ENCODE assay signal across 17 cellular contexts in the genomic region with DNA sequence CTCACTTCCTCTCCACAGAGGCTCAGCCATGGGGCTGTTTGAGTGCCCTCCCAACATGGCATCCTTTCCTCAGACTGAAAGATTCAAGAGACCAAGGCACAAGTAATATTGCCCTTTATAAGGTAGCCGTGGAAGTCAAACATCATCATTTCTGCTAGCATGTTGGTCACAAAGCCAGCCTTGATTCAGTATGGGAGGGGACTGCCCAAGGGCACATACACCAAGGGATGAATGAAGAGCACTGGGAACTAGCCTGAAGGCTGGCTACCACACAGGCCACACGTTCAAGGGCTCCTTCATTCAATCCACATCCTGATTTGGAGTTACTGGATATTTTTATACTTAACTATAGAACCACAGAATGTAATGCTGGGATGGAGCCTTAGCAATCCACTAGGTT. TPM values are rescaled to one million over a fixed set of nuclear protein-coding genes. Genes with fewer than 3 reads are reported as not detected.
A peak's percentile ranks its signal among the peaks of the same experiment; 100 is the strongest.
DNase-seq lines count a peak whose midpoint lies in the region; ATAC-seq and TF ChIP-seq lines count a peak whose summit lies in the region.
"Had no signal": no experiment of that assay in that cellular context is flagged by ENCODE, and none has a peak within 500 bp of the region (broad histone marks: within the 10 kb centered on the region; RNA-seq: fewer than 3 reads in every experiment).

No MANE protein-coding gene starts in this region.

- H3K4me3 ChIP-seq in right atrium auricular region (no peak overlapping the region), trophoblast cell (ENCODE audit: low read depth, low read length) (no peak overlapping the region), uterus (no peak overlapping the region)
- H3K4me3 ChIP-seq: BLaER1, GM12878, GM23338, HAP-1 had no signal

- no peak overlapping the region for H4K12ac ChIP-seq in trophoblast cell (ENCODE audit: low read depth, low read length)

- no peak overlapping the region for H2BK5ac ChIP-seq in trophoblast cell (ENCODE audit: low read depth, low read length, poor library complexity)

- H3K27me3 ChIP-seq in right atrium auricular region (no peaks in the 10 kb centered on the region), trophoblast cell (ENCODE audit: insufficient read depth, low read length) (no peaks in the 10 kb centered on the region), uterus (no peaks in the 10 kb centered on the region)
- H3K27me3 ChIP-seq: BLaER1 had no signal

- no peak overlapping the region for H4K8ac ChIP-seq in trophoblast cell (ENCODE audit: low read depth, low read length)

- H3K18ac ChIP-seq in trophoblast cell (ENCODE audit: low read length): no peak overlapping the region

- no peaks in the 10 kb centered on the region for H3K36me3 ChIP-seq in right atrium auricular region
- peaks cover 3 to 6% of the 10 kb centered on the region in 2 experiments for H3K36me3 ChIP-seq in trophoblast cell (ENCODE audit: control insufficient read depth in 1 of 2, insufficient read depth in 2 of 2, low read length in 2 of 2)
- no peaks in the 10 kb centered on the region for H3K36me3 ChIP-seq in uterus
- H3K36me3 ChIP-seq: BLaER1, HAP-1 had no signal

- DNase-seq in right atrium auricular region (ENCODE audit: low spot score) (peak; percentile 50), cardiac septum (ENCODE audit: low spot score) (no peak), foreskin melanocyte (peak; percentile 76), trophoblast cell (no peak), uterus (no peak)
- DNase-seq: CD8-positive, alpha-beta T cell had no signal

- H3K9me3 ChIP-seq in right atrium auricular region: no peaks in the 10 kb centered on the region
- no peaks in the 10 kb centered on the region for H3K9me3 ChIP-seq in trophoblast cell (ENCODE audit: insufficient read depth, low read depth, low read length)
- no peaks in the 10 kb centered on the region for H3K9me3 ChIP-seq in uterus
- H3K9me3 ChIP-seq: BLaER1, Caco-2, HAP-1 had no signal

- no peak overlapping the region for H3K9ac ChIP-seq in trophoblast cell (ENCODE audit: low read length)
- H3K9ac ChIP-seq: BLaER1 had no signal

- peak overlapping the region; percentile 65 for H2AK5ac ChIP-seq in trophoblast cell (ENCODE audit: low read length)

- intact Hi-C loops in cardiac septum (cut with DNase I): loop anchor here (2.0 kb wide), 1 partner anchor 184 kb away; no protein-coding TSS in a partner anchor
- intact Hi-C loops in uterus (cut with DNase I; ENCODE audit: low total_unique reads): no loop called here

- TF ChIP-seq CTCF in right atrium auricular region (IDR thresholded peaks at IDR 0.05) (no peak), uterus (IDR thresholded peaks at IDR 0.05) (no peak)

- no CpG with 5 or more reads among the region's 2 CpGs for WGBS in trophoblast cell (ENCODE audit: extremely low coverage, insufficient coverage, insufficient read length)

- no peak overlapping the region for H3K23ac ChIP-seq in trophoblast cell (ENCODE audit: low read length)

- peaks cover 4% of the 10 kb centered on the region for H3K79me2 ChIP-seq in trophoblast cell (ENCODE audit: control insufficient read depth, insufficient read depth, low read length, poor library complexity)

- no peak overlapping the region for H2AFZ ChIP-seq in trophoblast cell (ENCODE audit: insufficient read depth, low read length, poor library complexity)
- H2AFZ ChIP-seq: GM23338 had no signal

- no peak overlapping the region for H3K4me2 ChIP-seq in trophoblast cell (ENCODE audit: low read length)
- H3K4me2 ChIP-seq: BLaER1, GM23338 had no signal

- H3K27ac ChIP-seq in right atrium auricular region (no peak overlapping the region), trophoblast cell (ENCODE audit: low read depth, low read length) (no peak overlapping the region), uterus (no peak overlapping the region)
- H3K27ac ChIP-seq: 22Rv1, BLaER1, C4-2B had no signal

- TF ChIP-seq POLR2A in uterus (IDR thresholded peaks at IDR 0.05): no peak

- H3K4me1 ChIP-seq in right atrium auricular region (peaks cover 0 to 7% of the 10 kb centered on the region in 2 donors), trophoblast cell (ENCODE audit: control insufficient read depth in 1 of 2, insufficient read depth in 2 of 2, low read length in 2 of 2) (peaks cover 19 to 22% of the 10 kb centered on the region in 2 experiments), uterus (no peaks in the 10 kb centered on the region)
- H3K4me1 ChIP-seq: HAP-1 had no signal

- no peak overlapping the region for H3K4ac ChIP-seq in trophoblast cell (ENCODE audit: low read depth, low read length)

- no peak overlapping the region for H2BK120ac ChIP-seq in trophoblast cell (ENCODE audit: insufficient read depth, low read length, poor library complexity)

- ATAC-seq in HG03045 (IDR thresholded peaks at IDR 0.05; ENCODE audit: unreplicated experiment): no peak
- ATAC-seq: CD8-positive, alpha-beta T cell had no signal

- H3K14ac ChIP-seq in trophoblast cell (ENCODE audit: low read length): no peak overlapping the region

- peak overlapping the region; percentile 1 for H4K91ac ChIP-seq in trophoblast cell (ENCODE audit: low read depth, low read length)

- peaks cover 19% of the 10 kb centered on the region for H3K79me1 ChIP-seq in trophoblast cell (ENCODE audit: low read length)

- H2BK12ac ChIP-seq in trophoblast cell (ENCODE audit: low read length): no peak overlapping the region

RNA-seq across cellular contexts. Expression of a gene that starts 39.3 kb away (rescaled TPM):
- total RNA-seq in right atrium auricular region (10 to 100 TPM in 1 of 2 donors, 1 to 10 TPM in 1; 2.7 to 11.8 TPM), cardiac septum (86.9 TPM), uterus (10 to 100 TPM in 3 of 4 donors, 1 to 10 TPM in 1; 8.5 to 21.1 (median 14.5) TPM)
- 184 and 205 TPM in 2 replicates for polyA plus RNA-seq in trophoblast cell (2013)
- total RNA-seq: B cell, HFFc6 had no signal
- polyA plus RNA-seq: AG04450, GM12878 had no signal

Comparison
In these comparisons a context has a peak if more than half of its experiments do, and no peak if none do; other contexts are left out.
1. DNase-seq: peak in right atrium auricular region (single experiment) and foreskin melanocyte (single experiment); none in cardiac septum (single experiment), trophoblast cell (0 of 2) and uterus (0 of 2).